20 cellular contexts compared by ENCODE assay signal in genomic region chr11:101323997-101324396, GRCh38.
A peak's percentile ranks its signal among the peaks of the same experiment; 100 is the strongest.
DNase-seq lines count a peak whose midpoint lies in the region; ATAC-seq and TF ChIP-seq lines count a peak whose summit lies in the region.
"Had no signal": no experiment of that assay in that cellular context is flagged by ENCODE, and none has a peak within 500 bp of the region (broad histone marks: within the 10 kb centered on the region; RNA-seq: fewer than 3 reads in every experiment).

No MANE protein-coding gene starts in this region.

- no peaks in the 10 kb centered on the region for H3K9me2 ChIP-seq in PC-3 (replicated peaks; ENCODE audit: low read length)

- in situ Hi-C loops in GM13977 (cut with MboI; ENCODE audit: low pct_unique_long_range_greater_than_20kb, low sequenced_read_pairs, unreplicated experiment), result no loop called here

- no peak for TF ChIP-seq POLR2A in upper lobe of left lung (IDR thresholded peaks at IDR 0.05)

- no peak overlapping the region for H3K9ac ChIP-seq in PC-3 (ENCODE audit: low read length)

- intact Hi-C loops in left cardiac atrium (cut with DNase I) (loop anchor here in 1 of 2 donors (10.0 kb wide), 1 partner anchor 329 kb away; no protein-coding TSS in a partner anchor), PC-3 (cut with micrococcal nuclease) (no loop called here)

- H4K20me1 ChIP-seq in PC-3 (ENCODE audit: low read length), result no peaks in the 10 kb centered on the region

- H3K4me3 ChIP-seq in cardiac muscle cell, result no peak overlapping the region
- no peak overlapping the region for H3K4me3 ChIP-seq in PC-3 (ENCODE audit: low read length)
- no peak overlapping the region for H3K4me3 ChIP-seq in epithelial cell of proximal tubule (ENCODE audit: low read depth, low read length)
- H3K4me3 ChIP-seq in retinal pigment epithelial cell (ENCODE audit: low read length), result no peak overlapping the region
- no peak overlapping the region for H3K4me3 ChIP-seq in upper lobe of left lung
- H3K4me3 ChIP-seq: Peyer's patch, skin epidermis, tibial nerve had no signal

- 43 to 47% methylated on average over 2 of the region's 2 CpGs for WGBS in upper lobe of left lung, 2 donors

- peak; percentile 2 to 8 for DNase-seq in cardiac muscle cell (ENCODE audit: low read depth in 1 of 2, low spot score in 1 of 2)
- DNase-seq in left cardiac atrium, result no peak
- DNase-seq in PC-3, result no peak
- DNase-seq in epithelial cell of proximal tubule (ENCODE audit: low read depth), result no peak
- no peak for DNase-seq in retinal pigment epithelial cell (ENCODE audit: low read depth)
- no peak for DNase-seq in upper lobe of left lung
- DNase-seq in GM13977 (ENCODE audit: low spot score), result no peak
- no peak for DNase-seq in NCI-H2196 treated with DMSO at 0.1 percent for 48 hours (lab: John Stamatoyannopoulos, UW; ENCODE audit: unreplicated experiment)
- DNase-seq: activated CD4-positive, CD25-positive, alpha-beta regulatory T cell treated with anti-CD3 and anti-CD28 coated beads, Interleukin-2, amount 50 U/mL, for 72 hours; activated CD8-positive, alpha-beta memory T cell treated with anti-CD3 and anti-CD28 coated beads, Interleukin-2, amount 50 U/mL, for 4 hours; activated naive CD4-positive, alpha-beta T cell treated with Interleukin-2 at 50 U/mL for 16 hours; dermis blood vessel endothelial cell; DMS79 treated with DMSO at 0.1 percent for 48 hours; H7; NCI-H1436 treated with DMSO at 0.1 percent for 48 hours; NCI-H446 treated with DMSO at 0.1 percent for 48 hours; Peyer's patch; T-cell had no signal

- H2AFZ ChIP-seq in PC-3 (ENCODE audit: low read length), result no peak overlapping the region

- TF ChIP-seq CTCF in cardiac muscle cell (IDR thresholded peaks at IDR 0.05; ENCODE audit: low read depth, low read length) (peak; percentile 8), PC-3 (conservative IDR thresholded peaks at IDR 0.05; ENCODE audit: low read depth, low read length) (peak; percentile 53), epithelial cell of proximal tubule (conservative IDR thresholded peaks at IDR 0.05; ENCODE audit: low read depth, low read length) (peak; percentile 38), retinal pigment epithelial cell (conservative IDR thresholded peaks at IDR 0.05; ENCODE audit: low read depth, low read length) (peak; percentile 38), upper lobe of left lung (IDR thresholded peaks at IDR 0.05) (no peak), GM13977 (IDR thresholded peaks at IDR 0.05; ENCODE audit: extremely low read depth, insufficient read depth, missing control alignments) (no peak)

- H3F3A ChIP-seq in PC-3 (ENCODE audit: low read length, unreplicated experiment), result no peaks in the 10 kb centered on the region

- H3K4me2 ChIP-seq in PC-3 (ENCODE audit: low read length), result no peak overlapping the region

- no TSS peak for BruUV-seq in PC-3 (replicated peaks; lab: Mats Ljungman, UMichigan)

- POLR2A ChIA-PET in PC-3 (lab: Charles Lee; ENCODE audit: unreplicated experiment), result no interaction called here

- no peaks in the 10 kb centered on the region for H3K79me2 ChIP-seq in PC-3 (ENCODE audit: low read length)

- H3K36me3 ChIP-seq in cardiac muscle cell (no peaks in the 10 kb centered on the region), PC-3 (ENCODE audit: low read depth, low read length) (no peaks in the 10 kb centered on the region), upper lobe of left lung (no peaks in the 10 kb centered on the region)
- H3K36me3 ChIP-seq: Peyer's patch, tibial nerve had no signal

- H3K9me3 ChIP-seq in cardiac muscle cell (ENCODE audit: low read depth) (no peaks in the 10 kb centered on the region), PC-3 (ENCODE audit: low read length) (no peaks in the 10 kb centered on the region), upper lobe of left lung (no peaks in the 10 kb centered on the region)
- H3K9me3 ChIP-seq: Peyer's patch, tibial nerve had no signal

- ATAC-seq in left cardiac atrium, result no peak
- ATAC-seq in PC-3, result no peak
- no peak for ATAC-seq in upper lobe of left lung (ENCODE audit: low FRiP score in 2 of 2)
- ATAC-seq: T-cell had no signal

- H3K4me1 ChIP-seq in cardiac muscle cell (ENCODE audit: low read depth) (no peaks in the 10 kb centered on the region), PC-3 (ENCODE audit: insufficient read depth, low read length) (no peaks in the 10 kb centered on the region), upper lobe of left lung (peaks cover 0 to 7% (median 2%) of the 10 kb centered on the region in 4 donors)
- H3K4me1 ChIP-seq: Peyer's patch, tibial nerve had no signal

- CTCF ChIA-PET in PC-3 (lab: Charles Lee), result no interaction called here

- no peak overlapping the region for H3K27ac ChIP-seq in cardiac muscle cell
- H3K27ac ChIP-seq in PC-3 (ENCODE audit: low read length), result no peak overlapping the region
- H3K27ac ChIP-seq in upper lobe of left lung, result no peak overlapping the region
- H3K27ac ChIP-seq: Peyer's patch, skin epidermis, tibial nerve had no signal

- no peak for TF ChIP-seq EP300 in upper lobe of left lung (IDR thresholded peaks at IDR 0.05)

- no peaks in the 10 kb centered on the region for H3K27me3 ChIP-seq in cardiac muscle cell
- peaks cover 43% of the 10 kb centered on the region for H3K27me3 ChIP-seq in PC-3 (ENCODE audit: low read length)
- H3K27me3 ChIP-seq in upper lobe of left lung, result no peaks in the 10 kb centered on the region
- H3K27me3 ChIP-seq: Peyer's patch, tibial nerve had no signal

Comparison
In these comparisons a context has a peak if more than half of its experiments do, and no peak if none do; other contexts are left out.
1. DNase-seq: peak in cardiac muscle cell (2 of 2); none in left cardiac atrium (single experiment), PC-3 (single experiment), epithelial cell of proximal tubule (single experiment), retinal pigment epithelial cell (single experiment), upper lobe of left lung (0 of 2), GM13977 (single experiment) and NCI-H2196 treated with DMSO at 0.1 percent for 48 hours (single experiment).
2. CTCF ChIP-seq: peak in cardiac muscle cell (single experiment), PC-3 (single experiment), epithelial cell of proximal tubule (single experiment) and retinal pigment epithelial cell (single experiment); none in upper lobe of left lung (0 of 6) and GM13977 (single experiment).